7 cellular contexts compared by ENCODE assay signal in genomic region chr19:38362076-38362945, GRCh38. TPM values are rescaled to one million over a fixed set of nuclear protein-coding genes. Genes with fewer than 3 reads are reported as not detected.
DNase-seq lines count a peak whose midpoint lies in the region; ATAC-seq and TF ChIP-seq lines count a peak whose summit lies in the region.

No MANE protein-coding gene starts in this region.

- peak overlapping the region in 2 of 5 donors; percentile 17 to 56 for H3K27ac ChIP-seq in adrenal gland
- H3K27ac ChIP-seq in gastrocnemius medialis: peak overlapping the region in 3 of 4 donors; percentile 31 to 50 (median 41)

- H3K27me3 ChIP-seq in adrenal gland (no peaks in the 10 kb centered on the region), gastrocnemius medialis (peaks cover 14 to 32% (median 20%) of the 10 kb centered on the region in 3 donors)

- H3K36me3 ChIP-seq in adrenal gland (replicated peaks in 1 of 2): no peaks in the 10 kb centered on the region
- H3K36me3 ChIP-seq in gastrocnemius medialis: no peaks in the 10 kb centered on the region

- no peak for TF ChIP-seq CTCF in adrenal gland (IDR thresholded peaks at IDR 0.05)
- no peak for TF ChIP-seq CTCF in gastrocnemius medialis (IDR thresholded peaks at IDR 0.05 in 4 of 5, conservative IDR thresholded peaks at IDR 0.05 in 1 of 5)

- peak; percentile 32 to 35 for ATAC-seq in gastrocnemius medialis

- H3K4me3 ChIP-seq in adrenal gland (peak overlapping the region in 3 of 4 donors; percentile 29 to 62 (median 40)), gastrocnemius medialis (peak overlapping the region; percentile 45 to 71 (median 70))

- DNase-seq in M059J (ENCODE audit: low read depth): peak; percentile 70
- DNase-seq in T follicular helper cell (ENCODE audit: low read depth): peak; percentile 40
- DNase-seq in adrenal gland: peak; percentile 66 to 88 (median 84)
- peak; percentile 82 for DNase-seq in hepatic stellate cell (ENCODE audit: low spot score)
- peak in 1 of 2 donors; percentile 41 for DNase-seq in gastrocnemius medialis
- no peak for DNase-seq in NK-92 (lab: John Stamatoyannopoulos, UW; ENCODE audit: unreplicated experiment)

- H3K9me3 ChIP-seq in adrenal gland (replicated peaks in 1 of 3): no peaks in the 10 kb centered on the region
- no peaks in the 10 kb centered on the region for H3K9me3 ChIP-seq in gastrocnemius medialis

- in situ Hi-C loops in gastrocnemius medialis (cut with MboI; ENCODE audit: low sequenced_read_pairs in 4 of 4): no loop called here

- H3K4me1 ChIP-seq in adrenal gland (replicated peaks in 1 of 2) (peaks cover 0 to 16% of the 10 kb centered on the region in 2 donors), gastrocnemius medialis (peaks cover 5 to 14% of the 10 kb centered on the region in 2 donors)

- peak; percentile 26 for TF ChIP-seq POLR2A in GM15510 (IDR thresholded peaks at IDR 0.05; ENCODE audit: borderline replicate concordance, extremely low read depth, insufficient read length)
- peak in 1 of 2 donors; percentile 19 for TF ChIP-seq POLR2A in adrenal gland (IDR thresholded peaks at IDR 0.05)
- no peak for TF ChIP-seq POLR2A in gastrocnemius medialis (IDR thresholded peaks at IDR 0.05)

- intact Hi-C loops in adrenal gland (cut with DNase I) (no loop called here), gastrocnemius medialis (cut with DNase I; ENCODE audit: low total_unique reads) (no loop called here)

- 2 to 4% (median 3%) methylated on average over 23 to 68 of the region's 68 CpGs for WGBS in adrenal gland, 4 donors

RNA-seq across cellular contexts. Expression of gene PSMD8, which starts 12.1 kb away (rescaled TPM):
- 342 and 489 TPM in 2 replicates for total RNA-seq in M059J (2014; rRNA removed; shearing (Covaris generic))
- total RNA-seq in adrenal gland (100 to 1,000 TPM; 121 to 330 (median 205) TPM), gastrocnemius medialis (1,000 to 10,000 TPM in 3 of 4 donors, 100 to 1,000 TPM in 1; 819 to 1,400 (median 1,309) TPM)
- 100 to 1,000 TPM in 1 of 3 donors, 10 to 100 TPM in 2; 53.1 to 268 (median 64.5) TPM for polyA plus RNA-seq in adrenal gland

RNA-seq across cellular contexts. Expression of gene GGN, which starts 25.5 kb away (rescaled TPM):
- total RNA-seq in M059J (2014; rRNA removed; shearing (Covaris generic)): 0.64 TPM in 1 of 2 replicates, not detected in the other
- total RNA-seq in adrenal gland: 1 to 10 TPM in 1 of 8 donors, under 1 TPM in 5, not detected in 2; 0.57 to 1.4 (median 0.78) TPM
- 1 to 10 TPM in 1 of 3 donors, under 1 TPM in 1, not detected in 1; 0.88 to 1.6 TPM for polyA plus RNA-seq in adrenal gland
- total RNA-seq in gastrocnemius medialis: under 1 TPM in 1 of 4 donors, not detected in 3; 0.13 TPM

RNA-seq across cellular contexts. Expression of gene SPRED3, which starts 26.2 kb away (rescaled TPM):
- 1.7 and 3.5 TPM in 2 replicates for total RNA-seq in M059J (2014; rRNA removed; shearing (Covaris generic))
- total RNA-seq in adrenal gland (1 to 10 TPM in 3 of 8 donors, under 1 TPM in 4, not detected in 1; 0.09 to 3.3 (median 0.55) TPM), gastrocnemius medialis (1 to 10 TPM in 1 of 4 donors, under 1 TPM in 3; 0.05 to 2.6 (median 0.15) TPM)
- polyA plus RNA-seq in adrenal gland: 1 to 10 TPM; 1.4 TPM

RNA-seq across cellular contexts. Expression of gene CATSPERG, which starts 26.7 kb away (rescaled TPM):
- total RNA-seq in M059J (2014; rRNA removed; shearing (Covaris generic)): 0.15 TPM in 1 of 2 replicates, not detected in the other
- 1 to 10 TPM in 7 of 8 donors, under 1 TPM in 1; 0.30 to 8.8 (median 3.2) TPM for total RNA-seq in adrenal gland
- polyA plus RNA-seq in adrenal gland: 1 to 10 TPM; 1.5 to 3.7 (median 2.1) TPM
- total RNA-seq in gastrocnemius medialis: 1 to 10 TPM in 3 of 4 donors, under 1 TPM in 1; 0.72 to 4.9 (median 1.7) TPM

RNA-seq across cellular contexts. Expression of gene FAM98C, which starts 40.6 kb away (rescaled TPM):
- 7.6 and 10.5 TPM in 2 replicates for total RNA-seq in M059J (2014; rRNA removed; shearing (Covaris generic))
- 10 to 100 TPM; 13.4 to 33.5 (median 17.0) TPM for total RNA-seq in adrenal gland
- 10 to 100 TPM in 2 of 3 donors, 1 to 10 TPM in 1; 5.3 to 25.7 (median 20.8) TPM for polyA plus RNA-seq in adrenal gland
- total RNA-seq in gastrocnemius medialis: 10 to 100 TPM in 1 of 4 donors, 1 to 10 TPM in 3; 1.9 to 17.4 (median 3.3) TPM
